In genomic region chr6:91130126-91130525, GRCh38 we compare ENCODE assay signal across 27 cellular contexts.
"Had no signal": no experiment of that assay in that cellular context is flagged by ENCODE, and none has a peak within 500 bp of the region (broad histone marks: within the 10 kb centered on the region; RNA-seq: fewer than 3 reads in every experiment).

No MANE protein-coding gene starts in this region.

- H3K36me3 Mint-ChIP-seq: stimulated activated effector memory CD8-positive, alpha-beta T cell treated with anti-CD3 and anti-CD28 coated beads, Interleukin-12 subunit alpha, Interleukin-12 subunit beta, amount 100 ng/mL, for 72 hours; stimulated activated memory B cell treated with anti-CD40 and anti-IgM and Interleukin-4, amounts not matched to agents 10 μg/mL and 1 μg/mL and 100 μg/mL, for 72 hours; stimulated activated naive B cell treated with anti-CD40 and anti-IgM and Interleukin-4, amounts not matched to agents 10 μg/mL and 1 μg/mL and 100 μg/mL, for 72 hours; type B pancreatic cell had no signal

- H3K36me3 ChIP-seq: stomach, suprapubic skin, thoracic aorta, thyroid gland, tibial artery, tibial nerve, transverse colon, upper lobe of left lung, upper lobe of right lung, uterus, vagina had no signal

- H3K27ac Mint-ChIP-seq: stimulated activated effector memory CD8-positive, alpha-beta T cell treated with anti-CD3 and anti-CD28 coated beads, Interleukin-12 subunit alpha, Interleukin-12 subunit beta, amount 100 ng/mL, for 72 hours; stimulated activated memory B cell treated with anti-CD40 and anti-IgM and Interleukin-4, amounts not matched to agents 10 μg/mL and 1 μg/mL and 100 μg/mL, for 72 hours; stimulated activated naive B cell treated with anti-CD40 and anti-IgM and Interleukin-4, amounts not matched to agents 10 μg/mL and 1 μg/mL and 100 μg/mL, for 72 hours; stimulated activated naive CD8-positive, alpha-beta T cell treated with anti-CD3 and anti-CD28 coated beads, Interleukin-15, amount 100 ng/mL, for 72 hours; stimulated activated naive CD8-positive, alpha-beta T cell treated with anti-CD3 and anti-CD28 coated beads, Interleukin-15, Interleukin-2, amounts not matched to agents 100 ng/mL and 50 ng/mL, for 24 hours; type B pancreatic cell had no signal

- H3K9me3 ChIP-seq: stomach, testis, thoracic aorta, thyroid gland, tibial artery, tibial nerve, transverse colon, upper lobe of left lung, upper lobe of right lung, uterus, vagina had no signal

- H3K9me3 Mint-ChIP-seq: stimulated activated memory B cell treated with anti-CD40 and anti-IgM and Interleukin-4, amounts not matched to agents 10 μg/mL and 1 μg/mL and 100 μg/mL, for 72 hours; stimulated activated naive CD8-positive, alpha-beta T cell treated with anti-CD3 and anti-CD28 coated beads, Interleukin-15, amount 100 ng/mL, for 72 hours; stimulated activated naive CD8-positive, alpha-beta T cell treated with anti-CD3 and anti-CD28 coated beads, Interleukin-15, Interleukin-2, amounts not matched to agents 100 ng/mL and 50 ng/mL, for 24 hours had no signal

- H3K4me3 Mint-ChIP-seq: stimulated activated effector memory CD8-positive, alpha-beta T cell treated with anti-CD3 and anti-CD28 coated beads, Interleukin-12 subunit alpha, Interleukin-12 subunit beta, amount 100 ng/mL, for 72 hours; stimulated activated memory B cell treated with anti-CD40 and anti-IgM and Interleukin-4, amounts not matched to agents 10 μg/mL and 1 μg/mL and 100 μg/mL, for 72 hours; stimulated activated naive B cell treated with anti-CD40 and anti-IgM and Interleukin-4, amounts not matched to agents 10 μg/mL and 1 μg/mL and 100 μg/mL, for 72 hours; stimulated activated naive CD8-positive, alpha-beta T cell treated with anti-CD3 and anti-CD28 coated beads, Interleukin-15, amount 100 ng/mL, for 72 hours; stimulated activated naive CD8-positive, alpha-beta T cell treated with anti-CD3 and anti-CD28 coated beads, Interleukin-15, Interleukin-2, amounts not matched to agents 100 ng/mL and 50 ng/mL, for 24 hours; type B pancreatic cell had no signal

- H3K27ac ChIP-seq: stomach, suprapubic skin, testis, thoracic aorta, thyroid gland, tibial artery, tibial nerve, transverse colon, upper lobe of left lung, upper lobe of right lung, uterus, vagina had no signal

- DNase-seq: stimulated activated CD4-positive, alpha-beta T cell treated with anti-CD3 and anti-CD28 coated beads, Interleukin-2, amount 100 ng/mL, for 48 hours; stimulated activated CD4-positive, alpha-beta T cell treated with anti-CD3 and anti-CD28 coated beads, Interleukin-4, amount 100 ng/mL, for 1 hour; stimulated activated CD4-positive, alpha-beta T cell treated with anti-CD3 and anti-CD28 coated beads, Interleukin-4, amount 100 ng/mL, for 24 hours; stimulated activated CD4-positive, alpha-beta T cell treated with anti-CD3 and anti-CD28 coated beads, Interleukin-4, amount 100 ng/mL, for 4 hours; stimulated activated CD8-positive, alpha-beta memory T cell treated with anti-CD3 and anti-CD28 coated beads, Interleukin-4, amount 100 ng/mL, for 48 hours; stimulated activated naive B cell treated with anti-CD40 and anti-IgM and Interleukin-4, amounts not matched to agents 10 μg/mL and 1 μg/mL and 100 μg/mL, for 72 hours; stimulated activated naive CD4-positive, alpha-beta T cell; stimulated activated naive CD4-positive, alpha-beta T cell treated with Interleukin-2 at 50 U/mL for 16 hours; stimulated activated naive CD8-positive, alpha-beta T cell treated with anti-CD3 and anti-CD28 coated beads, Interleukin-15, amount 100 ng/mL, for 72 hours; stimulated activated naive CD8-positive, alpha-beta T cell treated with anti-CD3 and anti-CD28 coated beads, Interleukin-15, Interleukin-2, amounts not matched to agents 100 U/mL and 50 U/mL, for 24 hours; stomach; testis; thyroid gland; tibial artery; transverse colon; trophoblast cell; upper lobe of left lung; upper lobe of right lung; uterus had no signal

- ATAC-seq: stimulated activated effector memory CD8-positive, alpha-beta T cell treated with anti-CD3 and anti-CD28 coated beads, Interleukin-12 subunit alpha, Interleukin-12 subunit beta, amount 100 ng/mL, for 72 hours; stimulated activated memory B cell treated with anti-CD40 and anti-IgM and Interleukin-4, amounts not matched to agents 10 μg/mL and 1 μg/mL and 100 μg/mL, for 72 hours; stimulated activated naive B cell treated with anti-CD40 and anti-IgM and Interleukin-4, amounts not matched to agents 10 μg/mL and 1 μg/mL and 100 μg/mL, for 72 hours; stimulated activated naive CD8-positive, alpha-beta T cell treated with anti-CD3 and anti-CD28 coated beads, Interleukin-15, amount 100 ng/mL, for 72 hours; stimulated activated naive CD8-positive, alpha-beta T cell treated with anti-CD3 and anti-CD28 coated beads, Interleukin-15, Interleukin-2, amounts not matched to agents 100 U/mL and 50 U/mL, for 24 hours; upper lobe of right lung had no signal

- H3K4me1 Mint-ChIP-seq: stimulated activated effector memory CD8-positive, alpha-beta T cell treated with anti-CD3 and anti-CD28 coated beads, Interleukin-12 subunit alpha, Interleukin-12 subunit beta, amount 100 ng/mL, for 72 hours; stimulated activated memory B cell treated with anti-CD40 and anti-IgM and Interleukin-4, amounts not matched to agents 10 μg/mL and 1 μg/mL and 100 μg/mL, for 72 hours; stimulated activated naive B cell treated with anti-CD40 and anti-IgM and Interleukin-4, amounts not matched to agents 10 μg/mL and 1 μg/mL and 100 μg/mL, for 72 hours; stimulated activated naive CD8-positive, alpha-beta T cell treated with anti-CD3 and anti-CD28 coated beads, Interleukin-15, amount 100 ng/mL, for 72 hours had no signal

- H3K4me3 ChIP-seq: stomach, suprapubic skin, testis, thoracic aorta, thyroid gland, tibial artery, tibial nerve, transverse colon, upper lobe of left lung, upper lobe of right lung, uterus, vagina had no signal

- H3K4me1 ChIP-seq: stomach, suprapubic skin, testis, thyroid gland, tibial artery, tibial nerve, transverse colon, upper lobe of left lung, upper lobe of right lung, uterus, vagina had no signal

- H3K27me3 Mint-ChIP-seq: stimulated activated memory B cell treated with anti-CD40 and anti-IgM and Interleukin-4, amounts not matched to agents 10 μg/mL and 1 μg/mL and 100 μg/mL, for 72 hours; stimulated activated naive B cell treated with anti-CD40 and anti-IgM and Interleukin-4, amounts not matched to agents 10 μg/mL and 1 μg/mL and 100 μg/mL, for 72 hours; stimulated activated naive CD8-positive, alpha-beta T cell treated with anti-CD3 and anti-CD28 coated beads, Interleukin-15, amount 100 ng/mL, for 72 hours; type B pancreatic cell had no signal

- H3K27me3 ChIP-seq: stomach, suprapubic skin, testis, thyroid gland, tibial artery, tibial nerve, transverse colon, upper lobe of left lung, upper lobe of right lung, uterus, vagina had no signal
